ENCODE assay signal across 14 cellular contexts in genomic region chr12:34292736-34293625, GRCh38.
DNase-seq lines count a peak whose midpoint lies in the region; ATAC-seq and TF ChIP-seq lines count a peak whose summit lies in the region.
"Had no signal": no experiment of that assay in that cellular context is flagged by ENCODE, and none has a peak within 500 bp of the region (broad histone marks: within the 10 kb centered on the region; RNA-seq: fewer than 3 reads in every experiment).

No MANE protein-coding gene starts in this region.

- no peak for TF ChIP-seq CTCF in glutamatergic neuron (IDR thresholded peaks at IDR 0.05; ENCODE audit: partially characterized antibody, unreplicated experiment)
- TF ChIP-seq CTCF in upper lobe of right lung (IDR thresholded peaks at IDR 0.05): no peak
- no peak for TF ChIP-seq CTCF in breast epithelium (IDR thresholded peaks at IDR 0.05)

- H3K4me3 Mint-ChIP-seq in activated naive CD4-positive, alpha-beta T cell treated with anti-CD3 and anti-CD28 coated beads, Interleukin-2, amount 10 ng/mL, durations not matched to agents 7 days and 5 days: no peak overlapping the region
- H3K4me3 Mint-ChIP-seq in glutamatergic neuron (ENCODE audit: unreplicated experiment): no peak overlapping the region
- H3K4me3 Mint-ChIP-seq: activated naive CD8-positive, alpha-beta T cell treated with anti-CD3 and anti-CD28 coated beads for 36 hours; B cell; stimulated activated naive CD8-positive, alpha-beta T cell treated with anti-CD3 and anti-CD28 coated beads, Interleukin-15, Interleukin-2, amounts not matched to agents 100 ng/mL and 50 ng/mL, for 24 hours had no signal

- no peak overlapping the region for H3K27ac Mint-ChIP-seq in activated naive CD4-positive, alpha-beta T cell treated with anti-CD3 and anti-CD28 coated beads, Interleukin-2, amount 10 ng/mL, durations not matched to agents 7 days and 5 days
- H3K27ac Mint-ChIP-seq in glutamatergic neuron (ENCODE audit: unreplicated experiment): no peak overlapping the region
- H3K27ac Mint-ChIP-seq: activated naive CD8-positive, alpha-beta T cell treated with anti-CD3 and anti-CD28 coated beads for 36 hours; B cell; stimulated activated naive CD8-positive, alpha-beta T cell treated with anti-CD3 and anti-CD28 coated beads, Interleukin-15, Interleukin-2, amounts not matched to agents 100 ng/mL and 50 ng/mL, for 24 hours had no signal

- no peak for TF ChIP-seq POLR2A in breast epithelium (IDR thresholded peaks at IDR 0.05)

- H3K4me3 ChIP-seq in NT2/D1 (ENCODE audit: insufficient read length, low read depth) (no peak overlapping the region), upper lobe of right lung (no peak overlapping the region), breast epithelium (no peak overlapping the region)

- no peaks in the 10 kb centered on the region for H3K27me3 ChIP-seq in NT2/D1 (ENCODE audit: insufficient read depth, insufficient read length)
- no peaks in the 10 kb centered on the region for H3K27me3 ChIP-seq in upper lobe of right lung
- no peaks in the 10 kb centered on the region for H3K27me3 ChIP-seq in breast epithelium

- no peaks in the 10 kb centered on the region for H3K4me1 Mint-ChIP-seq in activated naive CD4-positive, alpha-beta T cell treated with anti-CD3 and anti-CD28 coated beads, Interleukin-2, amount 10 ng/mL, durations not matched to agents 7 days and 5 days
- H3K4me1 Mint-ChIP-seq in glutamatergic neuron (ENCODE audit: low read depth, unreplicated experiment): no peaks in the 10 kb centered on the region
- H3K4me1 Mint-ChIP-seq: activated naive CD8-positive, alpha-beta T cell treated with anti-CD3 and anti-CD28 coated beads for 36 hours; B cell had no signal

- H3K9me3 ChIP-seq in NT2/D1 (ENCODE audit: insufficient read depth, low read length) (no peaks in the 10 kb centered on the region), upper lobe of right lung (no peaks in the 10 kb centered on the region), breast epithelium (peaks cover 65 to 80% of the 10 kb centered on the region in 2 donors)

- H3K9me3 Mint-ChIP-seq in activated naive CD4-positive, alpha-beta T cell treated with anti-CD3 and anti-CD28 coated beads, Interleukin-2, amount 10 ng/mL, durations not matched to agents 7 days and 5 days: peaks cover 73% of the 10 kb centered on the region
- H3K9me3 Mint-ChIP-seq in glutamatergic neuron (ENCODE audit: unreplicated experiment): peaks cover 39% of the 10 kb centered on the region

- CTCF ChIA-PET in activated naive CD4-positive, alpha-beta T cell treated with anti-CD3 and anti-CD28 coated beads, Interleukin-2, amount 10 ng/mL, durations not matched to agents 7 days and 5 days (lab: Charles Lee): no interaction called here

- intact Hi-C loops in upper lobe of right lung (cut with DNase I): no loop called here
- intact Hi-C loops in breast epithelium (cut with DNase I; ENCODE audit: low total_unique reads): no loop called here

- no peak overlapping the region for H3K27ac ChIP-seq in upper lobe of right lung
- H3K27ac ChIP-seq in breast epithelium: no peak overlapping the region

- peaks cover 1% of the 10 kb centered on the region for H3K36me3 Mint-ChIP-seq in activated naive CD4-positive, alpha-beta T cell treated with anti-CD3 and anti-CD28 coated beads, Interleukin-2, amount 10 ng/mL, durations not matched to agents 7 days and 5 days
- peaks cover 3% of the 10 kb centered on the region for H3K36me3 Mint-ChIP-seq in glutamatergic neuron (ENCODE audit: unreplicated experiment)

- peak; percentile 6 for DNase-seq in activated naive CD4-positive, alpha-beta T cell treated with anti-CD3 and anti-CD28 coated beads, Interleukin-2, amount 50 U/mL, for 16 hours
- no peak for DNase-seq in activated naive CD4-positive, alpha-beta T cell treated with anti-CD3 and anti-CD28 coated beads, Interleukin-2, amount 10 ng/mL, durations not matched to agents 7 days and 5 days
- peak; percentile 84 for DNase-seq in NT2/D1 (ENCODE audit: low read depth, low spot score)
- peak; percentile 3 for DNase-seq in glutamatergic neuron
- DNase-seq in upper lobe of right lung: peak; percentile 42
- no peak for DNase-seq in breast epithelium (ENCODE audit: low spot score in 2 of 2)
- no peak for DNase-seq in superior temporal gyrus (ENCODE audit: extremely low spot score)
- no peak for DNase-seq in epidermal melanocyte (ENCODE audit: insufficient read length, low spot score)
- DNase-seq: activated naive CD8-positive, alpha-beta T cell treated with anti-CD3 and anti-CD28 coated beads for 36 hours; EL; H7; stimulated activated CD4-positive, alpha-beta T cell treated with anti-CD3 and anti-CD28 coated beads, Interleukin-4, amount 100 ng/mL, for 4 hours had no signal

- H3K9ac ChIP-seq in NT2/D1 (ENCODE audit: insufficient read length, low read depth): no peak overlapping the region

- H3K36me3 ChIP-seq in NT2/D1 (ENCODE audit: insufficient read depth, insufficient read length, low read length) (no peaks in the 10 kb centered on the region), upper lobe of right lung (no peaks in the 10 kb centered on the region), breast epithelium (no peaks in the 10 kb centered on the region)

- H3K4me1 ChIP-seq in NT2/D1 (ENCODE audit: insufficient read depth, insufficient read length): no peaks in the 10 kb centered on the region
- no peaks in the 10 kb centered on the region for H3K4me1 ChIP-seq in upper lobe of right lung
- H3K4me1 ChIP-seq in breast epithelium: no peaks in the 10 kb centered on the region

- no peaks in the 10 kb centered on the region for H3K27me3 Mint-ChIP-seq in activated naive CD4-positive, alpha-beta T cell treated with anti-CD3 and anti-CD28 coated beads, Interleukin-2, amount 10 ng/mL, durations not matched to agents 7 days and 5 days
- H3K27me3 Mint-ChIP-seq in glutamatergic neuron (ENCODE audit: unreplicated experiment): peaks cover 6% of the 10 kb centered on the region
- H3K27me3 Mint-ChIP-seq: B cell; stimulated activated naive CD8-positive, alpha-beta T cell treated with anti-CD3 and anti-CD28 coated beads, Interleukin-15, Interleukin-2, amounts not matched to agents 100 ng/mL and 50 ng/mL, for 24 hours had no signal

- no peak for ATAC-seq in upper lobe of right lung

Comparison
In these comparisons a context has a peak if more than half of its experiments do, and no peak if none do; other contexts are left out.
1. DNase-seq: peak in activated naive CD4-positive, alpha-beta T cell treated with anti-CD3 and anti-CD28 coated beads, Interleukin-2, amount 50 U/mL, for 16 hours (single experiment), NT2/D1 (single experiment), glutamatergic neuron (single experiment) and upper lobe of right lung (single experiment); none in activated naive CD4-positive, alpha-beta T cell treated with anti-CD3 and anti-CD28 coated beads, Interleukin-2, amount 10 ng/mL, durations not matched to agents 7 days and 5 days (single experiment), breast epithelium (0 of 2), superior temporal gyrus (single experiment) and epidermal melanocyte (single experiment).